In the genomic region with DNA sequence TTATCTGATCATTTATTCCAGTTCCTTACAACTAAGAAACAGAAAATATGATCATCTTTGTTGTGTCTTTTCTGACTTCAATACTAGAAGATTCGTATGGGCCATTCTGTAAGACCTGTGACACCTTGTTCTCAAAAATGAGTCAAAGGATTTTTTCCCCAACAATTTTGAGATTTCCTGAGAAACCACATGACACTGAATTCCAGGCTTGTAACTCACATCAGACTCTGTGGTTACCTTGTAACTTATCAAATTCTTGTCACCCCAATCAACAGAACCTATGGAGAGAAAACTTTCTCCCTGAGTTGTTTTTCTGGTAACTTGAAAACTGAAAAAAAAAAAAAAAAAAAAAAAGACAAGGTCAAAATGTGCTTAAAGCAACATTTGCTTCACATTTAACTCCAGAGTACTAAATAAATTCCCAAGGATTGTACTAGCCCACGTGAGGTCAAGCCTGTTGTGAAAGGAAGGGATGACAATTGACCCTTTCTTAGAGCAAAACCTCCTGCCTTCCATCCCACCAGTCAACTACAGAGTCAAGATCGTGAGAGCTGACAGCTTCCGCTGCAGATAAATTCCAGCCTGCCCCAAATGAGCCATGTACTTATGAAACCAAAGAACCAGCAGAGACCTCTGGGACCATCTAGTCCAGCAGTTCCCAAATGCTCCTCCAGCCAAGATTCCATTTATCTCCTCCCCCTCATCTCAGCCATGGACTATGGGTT, we compare ENCODE assay signal across 15 cellular contexts.
DNase-seq lines count a peak whose midpoint lies in the region; ATAC-seq, FAIRE-seq and TF ChIP-seq lines count a peak whose summit lies in the region.
"Had no signal": no experiment of that assay in that cellular context is flagged by ENCODE, and none has a peak within 500 bp of the region (broad histone marks: within the 10 kb centered on the region; RNA-seq: fewer than 3 reads in every experiment).

No MANE protein-coding gene starts in this region.

- dilution Hi-C loops in mammary epithelial cell (cut with HindIII; ENCODE audit: low sequenced_read_pairs), result no loop called here

- no peaks in the 10 kb centered on the region for H3K4me1 Mint-ChIP-seq in activated naive CD4-positive, alpha-beta T cell treated with anti-CD3 and anti-CD28 coated beads, Interleukin-2, amount 10 ng/mL, durations not matched to agents 7 days and 5 days
- no peaks in the 10 kb centered on the region for H3K4me1 Mint-ChIP-seq in activated CD8-positive, alpha-beta T cell treated with anti-CD3 and anti-CD28 coated beads for 36 hours (ENCODE audit: low read depth)
- H3K4me1 Mint-ChIP-seq: activated CD4-positive, alpha-beta T cell treated with anti-CD3 and anti-CD28 coated beads for 36 hours had no signal

- H3K79me2 ChIP-seq in ACC112 (ENCODE audit: control insufficient read depth, insufficient read depth, low read length, unreplicated experiment), result no peaks in the 10 kb centered on the region
- H3K79me2 ChIP-seq in mammary epithelial cell (ENCODE audit: insufficient read depth, low read length), result no peaks in the 10 kb centered on the region

- no TSS peak for BruUV-seq in mammary epithelial cell (replicated peaks; lab: Mats Ljungman, UMichigan)

- H2AFZ ChIP-seq in ACC112 (ENCODE audit: low read length, unreplicated experiment) (peak overlapping the region; percentile 57), mammary epithelial cell (ENCODE audit: low read depth, low read length) (no peak overlapping the region)

- H3K9me3 ChIP-seq in mammary epithelial cell (replicated peaks; ENCODE audit: insufficient read depth, low read length) (no peaks in the 10 kb centered on the region), right cardiac atrium (ENCODE audit: control insufficient read depth, low read length) (no peaks in the 10 kb centered on the region)
- H3K9me3 ChIP-seq: A549, prostate gland had no signal

- H3K27me3 ChIP-seq in ACC112 (ENCODE audit: insufficient read depth, low read length), result no peaks in the 10 kb centered on the region
- no peaks in the 10 kb centered on the region for H3K27me3 ChIP-seq in mammary epithelial cell (ENCODE audit: insufficient read depth, low read length)
- no peaks in the 10 kb centered on the region for H3K27me3 ChIP-seq in right cardiac atrium (ENCODE audit: control insufficient read depth, insufficient read depth)

- peak overlapping the region; percentile 87 for H3K27ac ChIP-seq in ACC112 (ENCODE audit: low read depth, low read length)
- no peak overlapping the region for H3K27ac ChIP-seq in mammary epithelial cell (ENCODE audit: insufficient read depth, low read depth, low read length)
- no peak overlapping the region for H3K27ac ChIP-seq in right cardiac atrium (ENCODE audit: low read length)
- H3K27ac ChIP-seq: A549, prostate gland had no signal

- H3K9me3 Mint-ChIP-seq in activated naive CD4-positive, alpha-beta T cell treated with anti-CD3 and anti-CD28 coated beads, Interleukin-2, amount 10 ng/mL, durations not matched to agents 7 days and 5 days, result peaks cover 13% of the 10 kb centered on the region
- H3K9me3 Mint-ChIP-seq in activated CD8-positive, alpha-beta T cell treated with anti-CD3 and anti-CD28 coated beads for 36 hours, result peaks cover 3% of the 10 kb centered on the region

- peak overlapping the region; percentile 37 for H3K4me2 ChIP-seq in mammary epithelial cell (ENCODE audit: insufficient read depth, low read depth, low read length)
- H3K4me2 ChIP-seq: A549 had no signal

- FAIRE-seq in D721Med (lab: Jason Lieb, UNC), result no peak
- FAIRE-seq: A549 had no signal

- H3K4me3 ChIP-seq in ACC112 (ENCODE audit: low read depth, low read length) (0 out of 2 replicates have a peak overlapping the region, but pooled peaks have one; percentile 9), mammary epithelial cell (replicated peaks in 1 of 3; ENCODE audit: insufficient read depth in 1 of 3, low read depth in 2 of 3, low read length in 3 of 3) (no peak overlapping the region), right cardiac atrium (ENCODE audit: low read length) (no peak overlapping the region)
- H3K4me3 ChIP-seq: A549, prostate gland had no signal

- intact Hi-C loops in mammary epithelial cell (cut with micrococcal nuclease), result no loop called here
- intact Hi-C loops in right cardiac atrium (cut with DNase I), result no loop called here
- intact Hi-C loops in activated CD8-positive, alpha-beta T cell treated with anti-CD3 and anti-CD28 coated beads for 36 hours (cut with micrococcal nuclease), result no loop called here

- DNase-seq in HT1080 (ENCODE audit: low read depth), result peak; percentile 92
- DNase-seq in mammary epithelial cell, result peak; percentile 84
- DNase-seq in right cardiac atrium, result peak; percentile 57 to 64 (median 61)
- no peak for DNase-seq in D721Med (ENCODE audit: insufficient read length, low spot score)
- DNase-seq in activated naive CD4-positive, alpha-beta T cell treated with anti-CD3 and anti-CD28 coated beads, Interleukin-2, amount 10 ng/mL, durations not matched to agents 7 days and 5 days, result no peak
- DNase-seq in activated CD8-positive, alpha-beta T cell treated with anti-CD3 and anti-CD28 coated beads for 36 hours, result no peak
- no peak for DNase-seq in activated CD8-positive, alpha-beta memory T cell treated with anti-CD3 and anti-CD28 coated beads for 24 hours
- DNase-seq: activated CD4-positive, alpha-beta T cell treated with anti-CD3 and anti-CD28 coated beads for 36 hours; activated naive CD4-positive, alpha-beta T cell; head of caudate nucleus; MV-4-11; NCI-H748 treated with DMSO at 0.1 percent for 48 hours had no signal

- peak; percentile 98 to 99 for ATAC-seq in right cardiac atrium
- no peak for ATAC-seq in activated CD8-positive, alpha-beta T cell treated with anti-CD3 and anti-CD28 coated beads for 36 hours
- ATAC-seq: A549; activated CD4-positive, alpha-beta T cell treated with anti-CD3 and anti-CD28 coated beads for 36 hours had no signal

- POLR2A ChIA-PET in activated CD8-positive, alpha-beta T cell treated with anti-CD3 and anti-CD28 coated beads for 36 hours (lab: Charles Lee), result no interaction called here

- no peaks in the 10 kb centered on the region for H3K36me3 ChIP-seq in ACC112 (ENCODE audit: insufficient read depth, low read length)
- H3K36me3 ChIP-seq in mammary epithelial cell (ENCODE audit: insufficient read depth, low read length), result no peaks in the 10 kb centered on the region
- H3K36me3 ChIP-seq: prostate gland had no signal

- 35% methylated on average over 4 of the region's 4 CpGs for WGBS in mammary epithelial cell (ENCODE audit: low coverage, missing lambda C conversion rate)
- 21% methylated on average over 4 of the region's 4 CpGs for WGBS in right cardiac atrium

- H3K4me1 ChIP-seq in ACC112 (ENCODE audit: control insufficient read depth, insufficient read depth, low read length, unreplicated experiment) (peaks cover 28% of the 10 kb centered on the region), mammary epithelial cell (ENCODE audit: insufficient read depth, low read length) (peaks cover 14% of the 10 kb centered on the region), right cardiac atrium (ENCODE audit: control insufficient read depth, insufficient read depth, low read length) (no peaks in the 10 kb centered on the region)
- H3K4me1 ChIP-seq: A549, prostate gland had no signal

- no peaks in the 10 kb centered on the region for H3K27me3 Mint-ChIP-seq in activated naive CD4-positive, alpha-beta T cell treated with anti-CD3 and anti-CD28 coated beads, Interleukin-2, amount 10 ng/mL, durations not matched to agents 7 days and 5 days
- H3K27me3 Mint-ChIP-seq in activated CD8-positive, alpha-beta T cell treated with anti-CD3 and anti-CD28 coated beads for 36 hours, result no peaks in the 10 kb centered on the region
- H3K27me3 Mint-ChIP-seq: activated CD4-positive, alpha-beta T cell treated with anti-CD3 and anti-CD28 coated beads for 36 hours had no signal

- H3K27ac Mint-ChIP-seq in activated naive CD4-positive, alpha-beta T cell treated with anti-CD3 and anti-CD28 coated beads, Interleukin-2, amount 10 ng/mL, durations not matched to agents 7 days and 5 days, result no peak overlapping the region
- H3K27ac Mint-ChIP-seq in activated CD8-positive, alpha-beta T cell treated with anti-CD3 and anti-CD28 coated beads for 36 hours, result no peak overlapping the region
- H3K27ac Mint-ChIP-seq: activated CD4-positive, alpha-beta T cell treated with anti-CD3 and anti-CD28 coated beads for 36 hours had no signal

- H4K20me1 ChIP-seq in mammary epithelial cell (ENCODE audit: insufficient read depth, low read length), result no peaks in the 10 kb centered on the region

- no peaks in the 10 kb centered on the region for H3K36me3 Mint-ChIP-seq in activated naive CD4-positive, alpha-beta T cell treated with anti-CD3 and anti-CD28 coated beads, Interleukin-2, amount 10 ng/mL, durations not matched to agents 7 days and 5 days
- H3K36me3 Mint-ChIP-seq in activated CD8-positive, alpha-beta T cell treated with anti-CD3 and anti-CD28 coated beads for 36 hours (ENCODE audit: low read depth), result no peaks in the 10 kb centered on the region

- in situ Hi-C loops in mammary epithelial cell (cut with MboI; ENCODE audit: low sequenced_read_pairs in 2 of 2), result no loop called here

- CTCF ChIA-PET in mammary epithelial cell (lab: Charles Lee; ENCODE audit: low non-redundant PET), result no interaction called here
- CTCF ChIA-PET in activated naive CD4-positive, alpha-beta T cell treated with anti-CD3 and anti-CD28 coated beads, Interleukin-2, amount 10 ng/mL, durations not matched to agents 7 days and 5 days (lab: Charles Lee), result no interaction called here
- CTCF ChIA-PET in activated CD8-positive, alpha-beta T cell treated with anti-CD3 and anti-CD28 coated beads for 36 hours (lab: Charles Lee), result no interaction called here

- H3K9ac ChIP-seq in mammary epithelial cell (ENCODE audit: insufficient read depth, low read length), result no peak overlapping the region

- no peak overlapping the region for H3K4me3 Mint-ChIP-seq in activated naive CD4-positive, alpha-beta T cell treated with anti-CD3 and anti-CD28 coated beads, Interleukin-2, amount 10 ng/mL, durations not matched to agents 7 days and 5 days
- H3K4me3 Mint-ChIP-seq in activated CD8-positive, alpha-beta T cell treated with anti-CD3 and anti-CD28 coated beads for 36 hours, result no peak overlapping the region
- H3K4me3 Mint-ChIP-seq: activated CD4-positive, alpha-beta T cell treated with anti-CD3 and anti-CD28 coated beads for 36 hours had no signal

- no peak for TF ChIP-seq CTCF in mammary epithelial cell (conservative IDR thresholded peaks at IDR 0.05 in 1 of 2, IDR thresholded peaks at IDR 0.05 in 1 of 2; ENCODE audit: extremely low read depth in 1 of 2, insufficient read depth in 1 of 2, low read depth in 1 of 2, low read length in 2 of 2)
- no peak for TF ChIP-seq CTCF in D721Med (IDR thresholded peaks at IDR 0.05; ENCODE audit: insufficient read depth, missing control alignments)
- no peak for TF ChIP-seq CTCF in activated CD8-positive, alpha-beta T cell treated with anti-CD3 and anti-CD28 coated beads for 36 hours (IDR thresholded peaks at IDR 0.05)

Comparison
In these comparisons a context has a peak if more than half of its experiments do, and no peak if none do; other contexts are left out.
1. DNase-seq: peak in HT1080 (single experiment), mammary epithelial cell (single experiment) and right cardiac atrium (3 of 3); none in D721Med (single experiment), activated naive CD4-positive, alpha-beta T cell treated with anti-CD3 and anti-CD28 coated beads, Interleukin-2, amount 10 ng/mL, durations not matched to agents 7 days and 5 days (single experiment), activated CD8-positive, alpha-beta T cell treated with anti-CD3 and anti-CD28 coated beads for 36 hours (single experiment) and activated CD8-positive, alpha-beta memory T cell treated with anti-CD3 and anti-CD28 coated beads for 24 hours (single experiment).